In the genomic region with DNA sequence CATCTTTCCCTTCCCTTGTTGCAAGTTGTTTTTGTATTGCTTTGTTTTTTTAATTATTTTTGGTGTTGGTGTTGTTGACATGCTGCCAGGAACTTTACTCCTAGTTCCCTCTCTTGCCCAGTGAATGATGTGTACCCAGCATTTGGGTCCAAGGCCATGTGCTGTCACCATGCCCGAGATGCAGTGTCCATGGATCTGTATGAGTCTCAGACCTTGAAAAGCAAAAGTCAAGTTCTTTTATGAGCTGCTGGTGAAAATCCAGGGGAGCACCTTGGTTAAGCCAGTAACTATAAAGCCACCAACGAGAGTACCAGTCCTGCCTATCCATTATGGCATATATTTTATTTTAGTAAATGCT, we compare ENCODE assay signal across 18 cellular contexts.
DNase-seq lines count a peak whose midpoint lies in the region; ATAC-seq, FAIRE-seq and TF ChIP-seq lines count a peak whose summit lies in the region.
"Had no signal": no experiment of that assay in that cellular context is flagged by ENCODE, and none has a peak within 500 bp of the region (broad histone marks: within the 10 kb centered on the region; RNA-seq: fewer than 3 reads in every experiment).

No MANE protein-coding gene starts in this region.

- H3F3A ChIP-seq in MM.1S (ENCODE audit: insufficient read depth, low read length) (no peaks in the 10 kb centered on the region), neural progenitor cell (ENCODE audit: low read depth) (peaks cover 3% of the 10 kb centered on the region)

- H3K79me2 ChIP-seq in MM.1S (ENCODE audit: low read length) (no peaks in the 10 kb centered on the region), neural progenitor cell (ENCODE audit: low read depth) (no peaks in the 10 kb centered on the region)

- TF ChIP-seq CTCF in MM.1S (IDR thresholded peaks at IDR 0.05; ENCODE audit: low read length) (no peak), endodermal cell (conservative IDR thresholded peaks at IDR 0.05) (no peak), neural progenitor cell (IDR thresholded peaks at IDR 0.05) (no peak), Peyer's patch (IDR thresholded peaks at IDR 0.05) (no peak)

- H3K4me3 ChIP-seq in MM.1S (ENCODE audit: low read length) (no peak overlapping the region), endodermal cell (ENCODE audit: low read length) (no peak overlapping the region), neural progenitor cell (no peak overlapping the region), Peyer's patch (no peak overlapping the region)
- H3K4me3 ChIP-seq: MG63 had no signal

- peaks cover 35% of the 10 kb centered on the region for H3K4me1 Mint-ChIP-seq in endodermal cell
- H3K4me1 Mint-ChIP-seq in neural progenitor cell, result peaks cover 59% of the 10 kb centered on the region

- H3K27me3 ChIP-seq in MM.1S (replicated peaks; ENCODE audit: insufficient read depth, low read length), result no peaks in the 10 kb centered on the region
- peaks cover 80% of the 10 kb centered on the region for H3K27me3 ChIP-seq in endodermal cell (ENCODE audit: control insufficient read depth, insufficient read depth, low read length, poor library complexity, severe bottlenecking)
- H3K27me3 ChIP-seq in neural progenitor cell, result no peaks in the 10 kb centered on the region
- H3K27me3 ChIP-seq in Peyer's patch, result no peaks in the 10 kb centered on the region
- H3K27me3 ChIP-seq: MG63 had no signal

- H3K27ac ChIP-seq in MM.1S (ENCODE audit: low read length) (no peak overlapping the region), endodermal cell (ENCODE audit: low read depth, low read length) (peak overlapping the region; percentile 97), neural progenitor cell (no peak overlapping the region), Peyer's patch (peak overlapping the region in 2 of 4 donors; percentile 32 to 64), caudate nucleus (ENCODE audit: low read depth, low read length) (no peak overlapping the region)
- H3K27ac ChIP-seq: KMS-11 had no signal

- no peaks in the 10 kb centered on the region for H3K9me2 ChIP-seq in MM.1S (replicated peaks; ENCODE audit: insufficient read depth, low read length)

- H3K27me3 Mint-ChIP-seq in endodermal cell (ENCODE audit: insufficient read depth), result peaks cover 73% of the 10 kb centered on the region
- peaks cover 10% of the 10 kb centered on the region for H3K27me3 Mint-ChIP-seq in neural progenitor cell (ENCODE audit: insufficient read depth, low read depth)
- H3K27me3 Mint-ChIP-seq: CD4-positive, alpha-beta T cell had no signal

- H3K9me3 ChIP-seq in MM.1S (replicated peaks; ENCODE audit: insufficient read depth, low read length), result no peaks in the 10 kb centered on the region
- H3K9me3 ChIP-seq in endodermal cell (ENCODE audit: control insufficient read depth, low read length), result no peaks in the 10 kb centered on the region
- no peaks in the 10 kb centered on the region for H3K9me3 ChIP-seq in neural progenitor cell (ENCODE audit: low read depth)
- H3K9me3 ChIP-seq in Peyer's patch, result no peaks in the 10 kb centered on the region
- H3K9me3 ChIP-seq: MG63 had no signal

- H3K4me3 Mint-ChIP-seq in endodermal cell, result no peak overlapping the region
- H3K4me3 Mint-ChIP-seq in neural progenitor cell, result peak overlapping the region; percentile 35
- H3K4me3 Mint-ChIP-seq: CD4-positive, alpha-beta T cell had no signal

- peak; percentile 5 for FAIRE-seq in GM12891 (lab: Jason Lieb, UNC)

- no peaks in the 10 kb centered on the region for H3K36me3 ChIP-seq in MM.1S (replicated peaks; ENCODE audit: insufficient read depth, low read length)
- no peaks in the 10 kb centered on the region for H3K36me3 ChIP-seq in endodermal cell (ENCODE audit: control insufficient read depth, insufficient read depth, low read length)
- no peaks in the 10 kb centered on the region for H3K36me3 ChIP-seq in neural progenitor cell
- H3K36me3 ChIP-seq in Peyer's patch, result no peaks in the 10 kb centered on the region
- H3K36me3 ChIP-seq: MG63 had no signal

- no peaks in the 10 kb centered on the region for H3K36me3 Mint-ChIP-seq in endodermal cell (ENCODE audit: low read depth)
- H3K36me3 Mint-ChIP-seq in neural progenitor cell, result no peaks in the 10 kb centered on the region

- H3K4me2 ChIP-seq in MM.1S (ENCODE audit: low read depth, low read length) (0 out of 2 replicates have a peak overlapping the region, but pooled peaks have one; percentile 55), neural progenitor cell (peak overlapping the region; percentile 28)
- H3K4me2 ChIP-seq: KMS-11 had no signal

- WGBS in endodermal cell (ENCODE audit: insufficient coverage in 1 of 2, insufficient read length in 1 of 2), 2 experiments, result 75 to 98% methylated on average over 1 to 2 of the region's 2 CpGs

- ATAC-seq in HG02970 (IDR thresholded peaks at IDR 0.05; ENCODE audit: low FRiP score, unreplicated experiment), result no peak
- ATAC-seq: Panc1 had no signal

- H3K4me1 ChIP-seq in MM.1S (ENCODE audit: low read length) (peaks cover 26% of the 10 kb centered on the region), endodermal cell (ENCODE audit: control insufficient read depth, insufficient read depth, low read length) (no peaks in the 10 kb centered on the region), neural progenitor cell (peaks cover 22% of the 10 kb centered on the region), Peyer's patch (peaks cover 0 to 8% (median 4%) of the 10 kb centered on the region in 4 donors)

- H4K20me1 ChIP-seq in MM.1S (ENCODE audit: insufficient read depth, low read length) (no peaks in the 10 kb centered on the region), neural progenitor cell (ENCODE audit: low read depth) (no peaks in the 10 kb centered on the region)

- H2AFZ ChIP-seq in MM.1S (ENCODE audit: low read length) (no peak overlapping the region), neural progenitor cell (replicated peaks) (no peak overlapping the region)

- H3K27ac Mint-ChIP-seq in endodermal cell, result no peak overlapping the region
- H3K27ac Mint-ChIP-seq in neural progenitor cell, result peak overlapping the region; percentile 27
- H3K27ac Mint-ChIP-seq: CD4-positive, alpha-beta T cell had no signal

- H3K9me3 Mint-ChIP-seq in endodermal cell (no peaks in the 10 kb centered on the region), neural progenitor cell (no peaks in the 10 kb centered on the region)
- H3K9me3 Mint-ChIP-seq: CD4-positive, alpha-beta T cell had no signal

- TF ChIP-seq POLR2A in GM12891 (IDR thresholded peaks at IDR 0.05; ENCODE audit: low read depth, low read length) (no peak), Peyer's patch (IDR thresholded peaks at IDR 0.05) (no peak)

- no peak overlapping the region for H3K9ac ChIP-seq in MM.1S (ENCODE audit: low read length)
- no peak overlapping the region for H3K9ac ChIP-seq in endodermal cell (ENCODE audit: extremely low read depth, low read length, poor library complexity, severe bottlenecking)
- no peak overlapping the region for H3K9ac ChIP-seq in neural progenitor cell
- H3K9ac ChIP-seq: KMS-11 had no signal

- no peak for DNase-seq in GM12891 (ENCODE audit: insufficient read length, low spot score)
- no peak for DNase-seq in MM.1S
- DNase-seq in endodermal cell, result peak; percentile 28
- no peak for DNase-seq in neural progenitor cell (ENCODE audit: low spot score)
- no peak for DNase-seq in Peyer's patch
- no peak for DNase-seq in caudate nucleus (lab: John Stamatoyannopoulos, UW)
- no peak for DNase-seq in SK-N-DZ (ENCODE audit: low spot score)
- DNase-seq: Calu3; CD4-positive, alpha-beta T cell; MG63; NCI-H1105; NCI-H187 treated with DMSO at 0.1 percent for 48 hours; NCI-H446 treated with DMSO at 0.1 percent for 48 hours; NCI-H748 treated with DMSO at 0.1 percent for 48 hours; SHP77 treated with DMSO at 0.1 percent for 48 hours had no signal

TF ChIP-seq in GM12891, 5 proteins besides CTCF, POLR2A, EP300 and RAD21:
- TF ChIP-seq POU2F2 (IDR thresholded peaks at IDR 0.05; ENCODE audit: low read depth, low read length) (no peak), POLR2AphosphoS5 (IDR thresholded peaks at IDR 0.05; ENCODE audit: low read depth, low read length) (no peak), TAF1 (IDR thresholded peaks at IDR 0.05; ENCODE audit: low read depth, low read length) (no peak), SPI1 (IDR thresholded peaks at IDR 0.05; ENCODE audit: low read depth, low read length) (no peak), PAX5 (IDR thresholded peaks at IDR 0.05; ENCODE audit: insufficient read depth, low read length, severe bottlenecking) (no peak)
